Comparison of ENCODE assay signal across 1 cellular context in genomic region chr12:55743967-55744931, GRCh38.
TF ChIP-seq lines count a peak whose summit lies in the region.

No MANE protein-coding gene starts in this region.

TF ChIP-seq in HEK293, 187 proteins besides CTCF, POLR2A, EP300 and RAD21 (continued from another document):
- TF ChIP-seq ZNF292 (tag by site-specific recombination; IDR thresholded peaks at IDR 0.05; ENCODE audit: borderline replicate concordance, low read depth) (no peak), ZNF785 (tag by site-specific recombination; IDR thresholded peaks at IDR 0.05) (no peak), PRDM10 (tag by site-specific recombination; IDR thresholded peaks at IDR 0.05) (peak; percentile 97), ZNF121 (tag by site-specific recombination; IDR thresholded peaks at IDR 0.05) (no peak), ZNF747 (tag by site-specific recombination; IDR thresholded peaks at IDR 0.05) (no peak), ZFP69B (tag by site-specific recombination; IDR thresholded peaks at IDR 0.05) (no peak), ZNF155 (tag by site-specific recombination; IDR thresholded peaks at IDR 0.05) (no peak), ZNF19 (tag by site-specific recombination; IDR thresholded peaks at IDR 0.05; ENCODE audit: low read depth) (no peak), ZNF558 (tag by site-specific recombination; IDR thresholded peaks at IDR 0.05) (no peak), ZNF280D (tag by site-specific recombination; IDR thresholded peaks at IDR 0.05) (no peak), ZNF214 (tag by site-specific recombination; IDR thresholded peaks at IDR 0.05; ENCODE audit: borderline replicate concordance) (no peak), BCL11B (tag by site-specific recombination; IDR thresholded peaks at IDR 0.05; ENCODE audit: low read depth) (no peak), ZNF660 (tag by site-specific recombination; IDR thresholded peaks at IDR 0.05) (no peak), ZNF2 (tag by site-specific recombination; IDR thresholded peaks at IDR 0.05) (no peak)
